In the genomic region with DNA sequence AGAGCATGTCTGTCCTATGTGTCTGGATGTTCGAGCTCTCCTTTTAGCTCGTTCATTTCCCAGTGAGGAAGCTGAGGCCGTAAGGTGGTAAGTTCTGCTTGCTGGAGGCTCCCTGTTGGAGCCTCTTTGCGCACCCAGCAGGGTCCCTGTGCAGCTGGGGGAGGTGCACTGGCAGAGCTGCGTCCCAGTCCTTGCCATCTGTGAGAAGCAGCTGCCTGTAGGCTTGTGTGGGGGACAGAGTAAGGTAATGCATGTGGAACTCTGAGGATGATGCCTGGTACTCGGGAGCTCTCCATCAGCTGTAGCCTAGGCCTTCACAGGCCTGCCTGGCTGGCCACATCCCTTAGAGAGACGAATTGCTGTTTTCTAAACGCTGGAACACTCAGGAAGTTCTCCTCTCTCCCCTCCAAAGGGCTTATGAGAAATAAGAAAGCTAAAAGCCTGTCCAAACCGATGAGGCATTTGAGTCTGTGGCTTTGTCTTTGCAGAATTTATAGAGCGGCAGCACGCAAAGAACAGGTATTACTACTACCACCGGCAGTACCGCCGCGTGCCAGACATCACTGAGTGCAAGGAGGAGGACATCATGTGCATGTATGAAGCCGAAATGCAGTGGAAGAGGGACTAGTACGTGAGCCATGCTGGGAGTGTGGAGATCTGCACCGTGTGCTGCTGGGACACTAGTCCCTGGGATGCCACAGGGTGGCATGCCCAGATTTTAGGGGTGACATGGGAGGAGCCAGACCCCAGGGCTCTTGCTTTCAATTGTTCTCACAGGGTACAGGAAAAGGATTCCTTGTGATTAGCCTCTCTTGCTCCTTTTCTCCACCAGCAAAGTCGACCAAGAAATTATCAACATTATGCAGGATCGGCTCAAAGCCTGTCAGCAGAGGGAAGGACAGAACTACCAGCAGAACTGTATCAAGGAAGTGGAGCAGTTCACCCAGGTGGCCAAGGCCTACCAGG, we compare ENCODE assay signal across 8 cellular contexts. TPM values are rescaled to one million over a fixed set of nuclear protein-coding genes. Genes with fewer than 3 reads are reported as not detected.
A peak's percentile ranks its signal among the peaks of the same experiment; 100 is the strongest.
DNase-seq lines count a peak whose midpoint lies in the region; ATAC-seq, FAIRE-seq and TF ChIP-seq lines count a peak whose summit lies in the region.

No MANE protein-coding gene starts in this region.

- no peak overlapping the region for H4K5ac ChIP-seq in H9 (ENCODE audit: insufficient read length, low read depth, low read length)

- H3K27me3 ChIP-seq in BLaER1: no peaks in the 10 kb centered on the region
- H3K27me3 ChIP-seq in H9 (ENCODE audit: insufficient read depth, low read length): no peaks in the 10 kb centered on the region
- no peaks in the 10 kb centered on the region for H3K27me3 ChIP-seq in Panc1 (ENCODE audit: control insufficient read depth, insufficient read depth, low read length)
- no peaks in the 10 kb centered on the region for H3K27me3 ChIP-seq in astrocyte (ENCODE audit: insufficient read depth, low read length)

- H3K9me3 Mint-ChIP-seq in H9 (peaks cover 0 to 3% of the 10 kb centered on the region in 2 experiments; a peak in 1 of 5 replicates), astrocyte (ENCODE audit: unreplicated experiment) (no peaks in the 10 kb centered on the region), mesothelial cell of epicardium (no peaks in the 10 kb centered on the region)

- H2BK12ac ChIP-seq in H9 (ENCODE audit: insufficient read length, low read depth, low read length): no peak overlapping the region

- no peak overlapping the region for H4K91ac ChIP-seq in H9 (ENCODE audit: insufficient read length, low read depth, low read length)

- H2BK15ac ChIP-seq in H9 (ENCODE audit: low read depth, low read length): no peak overlapping the region

- H4K20me1 ChIP-seq in BLaER1: peaks cover 44% of the 10 kb centered on the region
- no peaks in the 10 kb centered on the region for H4K20me1 ChIP-seq in H9 (ENCODE audit: control insufficient read depth, insufficient read depth, insufficient read length)
- H4K20me1 ChIP-seq in astrocyte (ENCODE audit: insufficient read depth, low read length): peaks cover 49% of the 10 kb centered on the region

- H3K4me2 ChIP-seq in BLaER1: peak overlapping the region; percentile 88
- H3K4me2 ChIP-seq in H9 (ENCODE audit: insufficient read depth, insufficient read length, low read length): peak overlapping the region; percentile 79
- H3K4me2 ChIP-seq in astrocyte (ENCODE audit: low read length): peak overlapping the region; percentile 95

- no peak overlapping the region for H2BK5ac ChIP-seq in H9 (ENCODE audit: insufficient read length, low read length)

- WGBS in H9 (ENCODE audit: extremely low coverage, insufficient read length, low lambda C conversion rate): no CpG with 5 or more reads among the region's 20 CpGs

- H3K27ac Mint-ChIP-seq in H9 (peak overlapping the region; percentile 94 to 97 (median 96)), astrocyte (ENCODE audit: unreplicated experiment) (peak overlapping the region; percentile 88), mesothelial cell of epicardium (peak overlapping the region; percentile 92)

- POLR2A ChIA-PET in Panc1 (lab: Charles Lee): interaction anchor here (0.6 kb wide), 2 partner anchors 125 to 467 kb away, joined by 4 to 8 read pairs; no protein-coding TSS in a partner anchor

- H3K4me3 ChIP-seq in BLaER1 (peak overlapping the region; percentile 95), Panc1 (ENCODE audit: low read depth in 2 of 2, low read length in 2 of 2) (peak overlapping the region; percentile 75 to 80), astrocyte (ENCODE audit: insufficient read depth, low read depth, low read length) (peak overlapping the region; percentile 91)

- CTCF ChIA-PET in Panc1 (lab: Charles Lee): no interaction called here

- H3K4me1 ChIP-seq in BLaER1 (peaks cover 40% of the 10 kb centered on the region), H9 (ENCODE audit: insufficient read depth, low read length) (no peaks in the 10 kb centered on the region), Panc1 (ENCODE audit: control insufficient read depth, insufficient read depth, low read length) (peaks cover 12% of the 10 kb centered on the region), astrocyte (ENCODE audit: insufficient read depth, low read length) (peaks cover 36% of the 10 kb centered on the region)

- peaks cover 23% of the 10 kb centered on the region for H3K23me2 ChIP-seq in H9 (ENCODE audit: insufficient read length, low read depth, low read length, poor library complexity, severe bottlenecking)

- H3K36me3 Mint-ChIP-seq in H9 (ENCODE audit: insufficient read depth in 1 of 3, low read depth in 3 of 3): peaks cover 27 to 39% (median 33%) of the 10 kb centered on the region in 3 experiments
- peaks cover 20% of the 10 kb centered on the region for H3K36me3 Mint-ChIP-seq in astrocyte (ENCODE audit: low read depth, unreplicated experiment)
- H3K36me3 Mint-ChIP-seq in mesothelial cell of epicardium: peaks cover 6% of the 10 kb centered on the region

- no peak overlapping the region for H3K4ac ChIP-seq in H9 (ENCODE audit: low read depth, low read length)

- peaks cover 18% of the 10 kb centered on the region for H3K79me2 ChIP-seq in H9 (ENCODE audit: insufficient read depth, low read length)
- H3K79me2 ChIP-seq in astrocyte (ENCODE audit: insufficient read depth, low read length): peaks cover 64% of the 10 kb centered on the region

- peaks cover 29 to 47% of the 10 kb centered on the region in 2 experiments for H3K4me1 Mint-ChIP-seq in H9
- peaks cover 20% of the 10 kb centered on the region for H3K4me1 Mint-ChIP-seq in astrocyte (ENCODE audit: low read depth, unreplicated experiment)
- H3K4me1 Mint-ChIP-seq in mesothelial cell of epicardium: peaks cover 34% of the 10 kb centered on the region

- no peak overlapping the region; the same call in 1 of the 2 replicates for H3K14ac ChIP-seq in H9 (ENCODE audit: insufficient read depth, low read length)

- H3K36me3 ChIP-seq in BLaER1: peaks cover 32% of the 10 kb centered on the region
- H3K36me3 ChIP-seq in Panc1 (ENCODE audit: control insufficient read depth, insufficient read depth, low read length): peaks cover 11% of the 10 kb centered on the region
- H3K36me3 ChIP-seq in astrocyte (ENCODE audit: insufficient read depth, low read length): peaks cover 9% of the 10 kb centered on the region

- no peak overlapping the region for H3K18ac ChIP-seq in H9 (ENCODE audit: insufficient read length, low read depth, low read length)

- FAIRE-seq in astrocyte (lab: Jason Lieb, UNC): no peak

- TSS peak; percentile 82 for BruUV-seq in Panc1 (replicated peaks; lab: Mats Ljungman, UMichigan)

- in situ Hi-C loops in Panc1 (cut with HindIII; ENCODE audit: low pct_unique_long_range_greater_than_20kb, low sequenced_read_pairs): no loop called here

- no peak overlapping the region for H2AK5ac ChIP-seq in H9 (ENCODE audit: insufficient read length, low read length)

- no peak overlapping the region for H2BK120ac ChIP-seq in H9 (ENCODE audit: low read depth, low read length, poor library complexity, severe bottlenecking)

- TF ChIP-seq CTCF in H9 (conservative IDR thresholded peaks at IDR 0.05) (no peak), Panc1 (IDR thresholded peaks at IDR 0.05) (no peak), astrocyte (IDR thresholded peaks at IDR 0.05; ENCODE audit: insufficient read depth, low read depth, low read length) (no peak), mesothelial cell of epicardium (IDR thresholded peaks at IDR 0.05; ENCODE audit: unreplicated experiment) (no peak)

- H3K4me3 Mint-ChIP-seq in H9: peak overlapping the region; percentile 91 to 96
- H3K4me3 Mint-ChIP-seq in astrocyte (ENCODE audit: unreplicated experiment): peak overlapping the region; percentile 95
- peak overlapping the region; percentile 94 for H3K4me3 Mint-ChIP-seq in mesothelial cell of epicardium

- H3K56ac ChIP-seq in H9 (ENCODE audit: insufficient read length, low read depth, low read length): no peak overlapping the region

- intact Hi-C loops in Panc1 (cut with micrococcal nuclease; ENCODE audit: unreplicated experiment): no loop called here

- H3K9me3 ChIP-seq in BLaER1 (no peaks in the 10 kb centered on the region), H9 (ENCODE audit: control insufficient read depth, low read depth, low read length) (no peaks in the 10 kb centered on the region), Panc1 (ENCODE audit: control insufficient read depth, insufficient read depth, low read depth, low read length) (no peaks in the 10 kb centered on the region), astrocyte (ENCODE audit: insufficient read depth, low read depth, low read length) (no peaks in the 10 kb centered on the region)

- H3K27me3 Mint-ChIP-seq in H9 (ENCODE audit: low read depth): peaks cover 20% of the 10 kb centered on the region
- peaks cover 2% of the 10 kb centered on the region for H3K27me3 Mint-ChIP-seq in astrocyte (ENCODE audit: low read depth, unreplicated experiment)
- no peaks in the 10 kb centered on the region for H3K27me3 Mint-ChIP-seq in mesothelial cell of epicardium (ENCODE audit: low read depth)

- H4K8ac ChIP-seq in H9 (replicated peaks; ENCODE audit: insufficient read length, low read depth, low read length): peak overlapping the region; percentile 29

- H3K23ac ChIP-seq in H9 (ENCODE audit: insufficient read length, low read depth, low read length): no peak overlapping the region

- H3K9ac ChIP-seq in BLaER1: peak overlapping the region; percentile 93
- peak overlapping the region; percentile 44 for H3K9ac ChIP-seq in H9 (ENCODE audit: extremely low read depth, insufficient read length, low read length)
- peak overlapping the region; percentile 94 for H3K9ac ChIP-seq in astrocyte (ENCODE audit: low read length)

- DNase-seq in H9 (peak; percentile 66), Panc1 (ENCODE audit: low read depth, low spot score) (no peak), astrocyte (ENCODE audit: low read depth) (peak; percentile 31), mesothelial cell of epicardium (ENCODE audit: low spot score in 2 of 2, unreplicated experiment in 2 of 2) (no peak), COLO829 (ENCODE audit: low spot score) (no peak), Ammon's horn (ENCODE audit: low spot score) (no peak)

- H2BK20ac ChIP-seq in H9 (ENCODE audit: low read depth, low read length, poor library complexity, severe bottlenecking): no peak overlapping the region

- ATAC-seq in Panc1 (peak; percentile 50), HG03039 (IDR thresholded peaks at IDR 0.05; ENCODE audit: unreplicated experiment) (no peak)

- H3K79me1 ChIP-seq in H9 (ENCODE audit: insufficient read depth, low read depth, low read length, poor library complexity, severe bottlenecking): no peaks in the 10 kb centered on the region

- H3T11ph ChIP-seq in H9 (ENCODE audit: low read length): no peak overlapping the region

- H3K27ac ChIP-seq in BLaER1: peak overlapping the region; percentile 19; the same call in 1 of the 2 replicates
- peak overlapping the region; percentile 32 for H3K27ac ChIP-seq in H9 (ENCODE audit: insufficient read length, low read depth, low read length)
- peak overlapping the region; percentile 72 for H3K27ac ChIP-seq in Panc1 (ENCODE audit: low read length)
- H3K27ac ChIP-seq in astrocyte (ENCODE audit: low read depth, low read length): no peak overlapping the region

- H2AFZ ChIP-seq in H9 (ENCODE audit: low read length) (no peak overlapping the region), astrocyte (ENCODE audit: low read depth, low read length) (no peak overlapping the region)

RNA-seq across cellular contexts. Expression of a gene that starts 1.6 kb away (rescaled TPM):
- total RNA-seq in H9 (2021): 191 and 192 TPM in 2 replicates
- total RNA-seq in Panc1 (2021; ENCODE audit: unreplicated experiment): 287 TPM
- polyA plus RNA-seq in Panc1 (2012; ENCODE audit: insufficient read length): 493 TPM
- total RNA-seq in astrocyte: 149 and 153 TPM in 2 replicates
- 92.9 to 103 TPM (median 95.0 TPM) in 3 replicates for total RNA-seq in mesothelial cell of epicardium

RNA-seq across cellular contexts. Expression of a gene that starts 3.7 kb away (rescaled TPM):
- 3,874 and 3,923 TPM in 2 replicates for total RNA-seq in H9 (2021)
- total RNA-seq in Panc1 (2021; ENCODE audit: unreplicated experiment): 2,794 TPM
- 3,901 TPM for polyA plus RNA-seq in Panc1 (2012; ENCODE audit: insufficient read length)
- total RNA-seq in astrocyte: 2,350 and 2,534 TPM in 2 replicates
- total RNA-seq in mesothelial cell of epicardium: 2,265 to 2,496 TPM (median 2,379 TPM) in 3 replicates

RNA-seq across cellular contexts. Expression of a gene that starts 5.7 kb away (rescaled TPM):
- total RNA-seq in H9 (2021) (0.28 TPM in 1 of 2 replicates, not detected in the other), Panc1 (2021; ENCODE audit: unreplicated experiment) (not detected), astrocyte (not detected in 2 replicates), mesothelial cell of epicardium (not detected in 3 replicates)
- not detected for polyA plus RNA-seq in Panc1 (2012; ENCODE audit: insufficient read length)

RNA-seq across cellular contexts. Expression of a gene that starts 6.5 kb away (rescaled TPM):
- 0.11 and 0.31 TPM in 2 replicates for total RNA-seq in H9 (2021)
- 0.26 TPM for total RNA-seq in Panc1 (2021; ENCODE audit: unreplicated experiment)
- polyA plus RNA-seq in Panc1 (2012; ENCODE audit: insufficient read length): not detected
- total RNA-seq in astrocyte: not detected in 2 replicates
- 0.40 to 0.45 TPM in 2 of 3 replicates, not detected in the other for total RNA-seq in mesothelial cell of epicardium

RNA-seq across cellular contexts. Expression of a gene that starts 10.9 kb away (rescaled TPM):
- total RNA-seq in H9 (2021) (53.3 and 54.0 TPM in 2 replicates), Panc1 (2021; ENCODE audit: unreplicated experiment) (42.4 TPM), astrocyte (24.4 and 28.5 TPM in 2 replicates), mesothelial cell of epicardium (35.5 to 40.6 TPM (median 37.2 TPM) in 3 replicates)
- polyA plus RNA-seq in Panc1 (2012; ENCODE audit: insufficient read length): 72.9 TPM

Comparison
In these comparisons a context has a peak if more than half of its experiments do, and no peak if none do; other contexts are left out.
1. H3K9ac ChIP-seq: peak in every context shown above with its lines; median percentile 94 in astrocyte; 93 in BLaER1; 44 in H9.
2. DNase-seq: peak in H9 (single experiment) and astrocyte (single experiment); none in Panc1 (single experiment), mesothelial cell of epicardium (0 of 2), COLO829 (single experiment) and Ammon's horn (single experiment).
3. Peak in every context shown above with its lines, with median percentiles within 50 percentile points of each other: H3K4me2 ChIP-seq, H3K4me3 ChIP-seq, H3K27ac Mint-ChIP-seq and H3K4me3 Mint-ChIP-seq.